Comparison of ENCODE assay signal across 12 cellular contexts in genomic region chr18:70469916-70470315, GRCh38.
A peak's percentile ranks its signal among the peaks of the same experiment; 100 is the strongest.
DNase-seq lines count a peak whose midpoint lies in the region; ATAC-seq and TF ChIP-seq lines count a peak whose summit lies in the region.
"Had no signal": no experiment of that assay in that cellular context is flagged by ENCODE, and none has a peak within 500 bp of the region (broad histone marks: within the 10 kb centered on the region; RNA-seq: fewer than 3 reads in every experiment).

No MANE protein-coding gene starts in this region.

- no peak overlapping the region for H3K27ac Mint-ChIP-seq in neural progenitor cell
- H3K27ac Mint-ChIP-seq: stimulated activated effector memory CD8-positive, alpha-beta T cell treated with anti-CD3 and anti-CD28 coated beads, Interleukin-12 subunit alpha, Interleukin-12 subunit beta, amount 100 ng/mL, for 72 hours had no signal

- DNase-seq in M059J (ENCODE audit: low read depth) (peak; percentile 35), NCI-H226 (peak; percentile 74), astrocyte of the cerebellum (ENCODE audit: low read depth) (peak; percentile 37), neural progenitor cell (ENCODE audit: low spot score) (peak; percentile 8)
- DNase-seq in activated CD4-positive, CD25-positive, alpha-beta regulatory T cell (lab: John Stamatoyannopoulos, UW), result no peak
- DNase-seq: NCI-H774 had no signal

- no peaks in the 10 kb centered on the region for H3K27me3 ChIP-seq in neural progenitor cell
- H3K27me3 ChIP-seq: ascending aorta had no signal

- no peaks in the 10 kb centered on the region for H3K9me3 ChIP-seq in neural progenitor cell (ENCODE audit: low read depth)
- H3K9me3 ChIP-seq: ascending aorta had no signal

- H3K4me1 Mint-ChIP-seq in neural progenitor cell, result peaks cover 7% of the 10 kb centered on the region

- H3K9ac ChIP-seq in neural progenitor cell, result no peak overlapping the region

- no peak overlapping the region for H3K27ac ChIP-seq in neural progenitor cell
- H3K27ac ChIP-seq: ascending aorta had no signal

- no peaks in the 10 kb centered on the region for H3K36me3 Mint-ChIP-seq in neural progenitor cell
- H3K36me3 Mint-ChIP-seq: stimulated activated effector memory CD8-positive, alpha-beta T cell treated with anti-CD3 and anti-CD28 coated beads, Interleukin-12 subunit alpha, Interleukin-12 subunit beta, amount 100 ng/mL, for 72 hours had no signal

- H4K20me1 ChIP-seq in neural progenitor cell (ENCODE audit: low read depth), result no peaks in the 10 kb centered on the region

- no peaks in the 10 kb centered on the region for H3K79me2 ChIP-seq in neural progenitor cell (ENCODE audit: low read depth)

- peak overlapping the region; percentile 63 for H2AFZ ChIP-seq in neural progenitor cell (replicated peaks)

- no peaks in the 10 kb centered on the region for H3K4me1 ChIP-seq in neural progenitor cell
- H3K4me1 ChIP-seq: ascending aorta had no signal

- no peak overlapping the region for H3K4me3 Mint-ChIP-seq in neural progenitor cell
- H3K4me3 Mint-ChIP-seq: stimulated activated effector memory CD8-positive, alpha-beta T cell treated with anti-CD3 and anti-CD28 coated beads, Interleukin-12 subunit alpha, Interleukin-12 subunit beta, amount 100 ng/mL, for 72 hours had no signal

- H3K27me3 Mint-ChIP-seq in neural progenitor cell (ENCODE audit: insufficient read depth, low read depth), result no peaks in the 10 kb centered on the region

- no peak overlapping the region for H3K4me3 ChIP-seq in astrocyte of the cerebellum (ENCODE audit: low read depth, low read length)
- no peak overlapping the region for H3K4me3 ChIP-seq in neural progenitor cell
- H3K4me3 ChIP-seq: ascending aorta had no signal

- in situ Hi-C loops in astrocyte of the cerebellum (cut with HindIII; ENCODE audit: low sequenced_read_pairs), result no loop called here

- H3K36me3 ChIP-seq in neural progenitor cell, result no peaks in the 10 kb centered on the region
- H3K36me3 ChIP-seq: ascending aorta had no signal

- no peak overlapping the region for H3K4me2 ChIP-seq in neural progenitor cell

- H3K9me3 Mint-ChIP-seq in neural progenitor cell, result no peaks in the 10 kb centered on the region
- H3K9me3 Mint-ChIP-seq: stimulated activated effector memory CD8-positive, alpha-beta T cell treated with anti-CD3 and anti-CD28 coated beads, Interleukin-12 subunit alpha, Interleukin-12 subunit beta, amount 100 ng/mL, for 72 hours had no signal

- no peak for ATAC-seq in GM18861 (IDR thresholded peaks at IDR 0.05; ENCODE audit: unreplicated experiment)
- no peak for ATAC-seq in HG03039 (IDR thresholded peaks at IDR 0.05; ENCODE audit: unreplicated experiment)
- ATAC-seq in HG02623 (IDR thresholded peaks at IDR 0.05; ENCODE audit: unreplicated experiment), result no peak
- ATAC-seq: esophagus mucosa; stimulated activated effector memory CD8-positive, alpha-beta T cell treated with anti-CD3 and anti-CD28 coated beads, Interleukin-12 subunit alpha, Interleukin-12 subunit beta, amount 100 ng/mL, for 72 hours had no signal

- peaks cover under 1% of the 10 kb centered on the region for H3F3A ChIP-seq in neural progenitor cell (ENCODE audit: low read depth)

- TF ChIP-seq CTCF in astrocyte of the cerebellum (IDR thresholded peaks at IDR 0.05; ENCODE audit: low read depth, low read length, missing control alignments) (no peak), neural progenitor cell (IDR thresholded peaks at IDR 0.05) (no peak)

Comparison
In these comparisons a context has a peak if more than half of its experiments do, and no peak if none do; other contexts are left out.
1. DNase-seq: peak in M059J (single experiment), NCI-H226 (single experiment), astrocyte of the cerebellum (single experiment) and neural progenitor cell (single experiment); none in activated CD4-positive, CD25-positive, alpha-beta regulatory T cell (0 of 4).